ENCODE assay signal across 1 cellular context in genomic region chr7:73515184-73515583, GRCh38.
TF ChIP-seq lines count a peak whose summit lies in the region.

No MANE protein-coding gene starts in this region.

TF ChIP-seq in K562, 482 proteins besides CTCF, POLR2A, EP300 and RAD21:
- TF ChIP-seq SFPQ (IDR thresholded peaks at IDR 0.05; ENCODE audit: low read depth, low read length) (no peak), SUPT5H (IDR thresholded peaks at IDR 0.05) (no peak), USF2 (CRISPR knock-in tag; IDR thresholded peaks at IDR 0.05) (peak; percentile 43; the same call in 1 of the 2 replicates), RAD51 (IDR thresholded peaks at IDR 0.05; ENCODE audit: borderline replicate concordance, low read depth) (peak; percentile 48; the same call in 1 of the 2 replicates), ZNF436 (CRISPR knock-in tag; IDR thresholded peaks at IDR 0.05) (no peak), NFYB (IDR thresholded peaks at IDR 0.05; ENCODE audit: extremely low read depth, insufficient read length) (peak; percentile 59), USF1 (CRISPR knock-in tag; IDR thresholded peaks at IDR 0.05) (peak; percentile 56; the same call in 1 of the 2 replicates)
